ENCODE assay signal across 23 cellular contexts in the genomic region with DNA sequence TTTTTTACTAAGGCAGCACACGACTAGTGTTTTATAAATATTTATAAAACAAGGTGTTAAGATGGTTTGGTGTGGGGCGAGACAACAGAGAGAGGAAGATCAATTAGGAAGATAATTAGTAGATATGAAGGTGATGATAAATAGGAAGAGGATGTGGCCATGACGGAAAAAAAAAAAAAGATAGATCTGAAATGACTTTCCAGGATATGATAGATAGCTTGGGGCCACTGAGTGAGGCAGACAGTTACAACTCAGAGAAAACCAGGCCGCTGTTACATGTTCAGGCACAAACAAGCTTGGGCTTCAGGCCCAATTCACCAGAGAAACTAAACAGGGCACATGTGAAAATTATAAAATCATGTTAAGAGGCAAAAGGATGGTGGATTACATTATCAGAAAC. TPM values are rescaled to one million over a fixed set of nuclear protein-coding genes. Genes with fewer than 3 reads are reported as not detected.
A peak's percentile ranks its signal among the peaks of the same experiment; 100 is the strongest.
DNase-seq lines count a peak whose midpoint lies in the region; ATAC-seq, FAIRE-seq and TF ChIP-seq lines count a peak whose summit lies in the region.
"Had no signal": no experiment of that assay in that cellular context is flagged by ENCODE, and none has a peak within 500 bp of the region (broad histone marks: within the 10 kb centered on the region; RNA-seq: fewer than 3 reads in every experiment).

No MANE protein-coding gene starts in this region.

- H3K4me1 Mint-ChIP-seq in activated T-cell treated with anti-CD3 and anti-CD28 coated beads, Interleukin-2, amount 50 U/mL, for 4 hours (ENCODE audit: low read depth), result peaks cover 48% of the 10 kb centered on the region
- peaks cover 39% of the 10 kb centered on the region for H3K4me1 Mint-ChIP-seq in WTC11

- no peaks in the 10 kb centered on the region for H3K4me1 ChIP-seq in small intestine (ENCODE audit: control insufficient read depth in 2 of 2, insufficient read depth in 1 of 2, low read depth in 1 of 2, low read length in 1 of 2)
- H3K4me1 ChIP-seq: lower lobe of right lung had no signal

- H3K36me3 ChIP-seq in small intestine (ENCODE audit: control insufficient read depth in 2 of 2, insufficient read depth in 2 of 2, low read length in 2 of 2), result no peaks in the 10 kb centered on the region
- H3K36me3 ChIP-seq: HAP-1, lower lobe of right lung, thoracic aorta had no signal

- POLR2A ChIA-PET in WTC11 (lab: Charles Lee), result no interaction called here

- peak overlapping the region; percentile 27; the same call in 1 of the 2 replicates for H3K27ac Mint-ChIP-seq in WTC11
- H3K27ac Mint-ChIP-seq: IgD-negative memory B cell had no signal

- H3K27ac ChIP-seq in small intestine (ENCODE audit: low read depth in 1 of 2, low read length in 1 of 2), result no peak overlapping the region
- H3K27ac ChIP-seq: C4-2B, lower lobe of right lung, thoracic aorta had no signal

- no peaks in the 10 kb centered on the region for H3K9me3 ChIP-seq in small intestine (ENCODE audit: control insufficient read depth, low read depth)
- H3K9me3 ChIP-seq: HAP-1, lower lobe of right lung, thoracic aorta had no signal

- peak overlapping the region; percentile 5 for H3K4me3 Mint-ChIP-seq in activated T-cell treated with anti-CD3 and anti-CD28 coated beads, Interleukin-2, amount 50 U/mL, for 4 hours
- no peak overlapping the region for H3K4me3 Mint-ChIP-seq in WTC11
- H3K4me3 Mint-ChIP-seq: IgD-negative memory B cell had no signal

- peak in 1 of 2 donors; percentile 61 for ATAC-seq in activated T-cell treated with anti-CD3 and anti-CD28 coated beads, Interleukin-2, amount 50 U/mL, for 4 hours
- ATAC-seq in WTC11 (no peak), HG02840 (IDR thresholded peaks at IDR 0.05; ENCODE audit: low FRiP score, unreplicated experiment) (no peak)
- ATAC-seq: lower lobe of right lung, Panc1 had no signal

- no peak for FAIRE-seq in small intestine (lab: Jason Lieb, UNC)

- DNase-seq in activated T-cell treated with anti-CD3 and anti-CD28 coated beads, Interleukin-2, amount 50 U/mL, for 4 hours, result no peak
- no peak for DNase-seq in activated T-cell treated with anti-CD3 and anti-CD28 coated beads for 4 hours
- no peak for DNase-seq in WTC11 (ENCODE audit: low spot score)
- peak; percentile 20 for DNase-seq in central memory CD4-positive, alpha-beta T cell
- peak; percentile 20 for DNase-seq in small intestine
- no peak for DNase-seq in ecto neural progenitor cell (ENCODE audit: low spot score)
- DNase-seq in HuH-7 (ENCODE audit: low spot score), result no peak
- DNase-seq: activated CD8-positive, alpha-beta memory T cell treated with anti-CD3 and anti-CD28 coated beads, Interleukin-2, amount 50 U/mL, for 4 hours; activated naive CD4-positive, alpha-beta T cell treated with anti-CD3 and anti-CD28 coated beads, Interleukin-2, amount 50 U/mL, for 16 hours; effector memory CD4-positive, alpha-beta T cell; GDM1; islet precursor cell; lower lobe of right lung; NCI-H1417; NCI-H2081 treated with DMSO at 0.1 percent for 48 hours; NCI-H510A; stimulated activated CD4-positive, alpha-beta T cell treated with anti-CD3 and anti-CD28 coated beads, Interleukin-1b, Interleukin-23, amount 100 ng/mL, for 48 hours had no signal

- no peaks in the 10 kb centered on the region for H3K27me3 Mint-ChIP-seq in activated T-cell treated with anti-CD3 and anti-CD28 coated beads, Interleukin-2, amount 50 U/mL, for 4 hours (ENCODE audit: low read depth)
- no peaks in the 10 kb centered on the region for H3K27me3 Mint-ChIP-seq in WTC11 (ENCODE audit: low read depth)

- H3K36me3 Mint-ChIP-seq in activated T-cell treated with anti-CD3 and anti-CD28 coated beads, Interleukin-2, amount 50 U/mL, for 4 hours (ENCODE audit: insufficient read depth), result peaks cover 2% of the 10 kb centered on the region
- no peaks in the 10 kb centered on the region for H3K36me3 Mint-ChIP-seq in WTC11

- CTCF ChIA-PET in WTC11 (lab: Charles Lee), result no interaction called here

- H3K4me3 ChIP-seq in small intestine (ENCODE audit: low read depth in 1 of 2, low read length in 2 of 2), result no peak overlapping the region
- H3K4me3 ChIP-seq: HAP-1, lower lobe of right lung, thoracic aorta had no signal

- no peak for TF ChIP-seq CTCF in WTC11 (IDR thresholded peaks at IDR 0.05)

- no peaks in the 10 kb centered on the region for H3K9me3 Mint-ChIP-seq in activated T-cell treated with anti-CD3 and anti-CD28 coated beads, Interleukin-2, amount 50 U/mL, for 4 hours
- H3K9me3 Mint-ChIP-seq in WTC11, result no peaks in the 10 kb centered on the region
- H3K9me3 Mint-ChIP-seq: IgD-negative memory B cell had no signal

- WGBS in small intestine, 3 donors, result 62 to 72% (median 69%) methylated on average over 4 of the region's 4 CpGs

- no peaks in the 10 kb centered on the region for H3K27me3 ChIP-seq in small intestine (ENCODE audit: control insufficient read depth in 2 of 2, insufficient read depth in 2 of 2, low read length in 2 of 2)

TF ChIP-seq in WTC11, 78 proteins besides CTCF, POLR2A, EP300 and RAD21 (continues in another document):
- TF ChIP-seq TCF7 (CRISPR knock-in tag; IDR thresholded peaks at IDR 0.05; ENCODE audit: low read depth), result no peak
- no peak for TF ChIP-seq ZNF281 (CRISPR knock-in tag; IDR thresholded peaks at IDR 0.05)
- TF ChIP-seq OVOL2 (CRISPR knock-in tag; IDR thresholded peaks at IDR 0.05; ENCODE audit: borderline replicate concordance), result no peak
- TF ChIP-seq, protein P1, sequence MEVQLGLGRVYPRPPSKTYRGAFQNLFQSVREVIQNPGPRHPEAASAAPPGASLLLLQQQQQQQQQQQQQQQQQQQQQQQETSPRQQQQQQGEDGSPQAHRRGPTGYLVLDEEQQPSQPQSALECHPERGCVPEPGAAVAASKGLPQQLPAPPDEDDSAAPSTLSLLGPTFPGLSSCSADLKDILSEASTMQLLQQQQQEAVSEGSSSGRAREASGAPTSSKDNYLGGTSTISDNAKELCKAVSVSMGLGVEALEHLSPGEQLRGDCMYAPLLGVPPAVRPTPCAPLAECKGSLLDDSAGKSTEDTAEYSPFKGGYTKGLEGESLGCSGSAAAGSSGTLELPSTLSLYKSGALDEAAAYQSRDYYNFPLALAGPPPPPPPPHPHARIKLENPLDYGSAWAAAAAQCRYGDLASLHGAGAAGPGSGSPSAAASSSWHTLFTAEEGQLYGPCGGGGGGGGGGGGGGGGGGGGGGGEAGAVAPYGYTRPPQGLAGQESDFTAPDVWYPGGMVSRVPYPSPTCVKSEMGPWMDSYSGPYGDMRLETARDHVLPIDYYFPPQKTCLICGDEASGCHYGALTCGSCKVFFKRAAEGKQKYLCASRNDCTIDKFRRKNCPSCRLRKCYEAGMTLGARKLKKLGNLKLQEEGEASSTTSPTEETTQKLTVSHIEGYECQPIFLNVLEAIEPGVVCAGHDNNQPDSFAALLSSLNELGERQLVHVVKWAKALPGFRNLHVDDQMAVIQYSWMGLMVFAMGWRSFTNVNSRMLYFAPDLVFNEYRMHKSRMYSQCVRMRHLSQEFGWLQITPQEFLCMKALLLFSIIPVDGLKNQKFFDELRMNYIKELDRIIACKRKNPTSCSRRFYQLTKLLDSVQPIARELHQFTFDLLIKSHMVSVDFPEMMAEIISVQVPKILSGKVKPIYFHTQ (CRISPR knock-in tag; IDR thresholded peaks at IDR 0.05), result no peak

RNA-seq across cellular contexts. Expression of gene KIAA0825, which starts 43.2 kb away (rescaled TPM):
- under 1 TPM; 0.33 to 0.38 (median 0.34) TPM for total RNA-seq in activated T-cell treated with anti-CD3 and anti-CD28 coated beads, Interleukin-2, amount 50 U/mL, for 4 hours
- 1.3 to 1.6 TPM (median 1.5 TPM) in 3 replicates for total RNA-seq in WTC11 (2021)
- under 1 TPM; 0.51 to 0.67 (median 0.54) TPM for polyA plus RNA-seq in small intestine

RNA-seq across cellular contexts. Expression of gene SLF1, which starts 43.3 kb away (rescaled TPM):
- 1 to 10 TPM; 7.5 to 9.0 (median 7.7) TPM for total RNA-seq in activated T-cell treated with anti-CD3 and anti-CD28 coated beads, Interleukin-2, amount 50 U/mL, for 4 hours
- 15.6 to 15.7 TPM (median 15.7 TPM) in 3 replicates for total RNA-seq in WTC11 (2021)
- 1 to 10 TPM; 3.3 to 6.9 (median 4.1) TPM for polyA plus RNA-seq in small intestine

Comparison
In these comparisons a context has a peak if more than half of its experiments do, and no peak if none do; other contexts are left out.
1. DNase-seq: peak in central memory CD4-positive, alpha-beta T cell (single experiment) and small intestine (single experiment); none in activated T-cell treated with anti-CD3 and anti-CD28 coated beads, Interleukin-2, amount 50 U/mL, for 4 hours (single experiment), activated T-cell treated with anti-CD3 and anti-CD28 coated beads for 4 hours (single experiment), WTC11 (single experiment), ecto neural progenitor cell (single experiment) and HuH-7 (single experiment).